ENCODE assay signal across 8 cellular contexts in the genomic region with DNA sequence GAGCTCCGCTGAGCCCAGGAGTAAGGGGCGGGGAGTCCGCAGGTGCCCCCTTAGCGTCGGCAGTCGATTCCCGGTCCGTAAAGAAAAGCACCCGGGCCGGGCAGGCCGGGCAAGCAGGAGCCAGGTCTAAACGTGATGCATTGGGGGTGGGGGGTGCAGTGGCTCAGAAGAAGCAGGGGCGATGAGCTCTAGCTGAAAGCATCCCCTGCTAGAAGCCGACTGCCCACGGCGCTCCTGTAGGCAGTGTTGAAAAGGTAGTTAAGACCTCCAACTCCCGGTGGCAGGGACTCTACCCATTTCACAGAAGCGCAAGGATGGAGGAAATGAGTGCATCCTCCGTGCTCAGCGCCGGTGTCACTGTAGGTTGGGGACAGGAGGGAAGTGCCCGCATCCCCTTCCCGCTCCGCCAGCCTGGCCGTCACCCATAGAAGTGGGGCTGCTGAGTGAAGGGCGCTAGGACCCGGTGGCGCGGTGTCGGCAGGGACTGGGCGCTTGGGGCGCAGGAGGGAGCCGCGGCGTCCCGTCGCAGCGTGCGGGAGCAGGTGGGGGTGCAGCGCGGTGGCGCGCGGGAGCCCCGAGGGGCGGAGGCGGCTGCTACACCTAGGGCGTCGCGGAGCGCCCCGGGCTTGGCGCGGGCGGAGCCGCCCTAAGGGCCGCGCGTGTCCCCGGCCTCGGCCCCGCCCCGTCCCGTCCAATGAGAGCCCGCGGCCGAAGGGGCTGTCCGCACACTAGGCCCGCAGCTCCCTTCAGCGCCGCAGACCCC. TPM values are rescaled to one million over a fixed set of nuclear protein-coding genes. Genes with fewer than 3 reads are reported as not detected.
A peak's percentile ranks its signal among the peaks of the same experiment; 100 is the strongest.
DNase-seq lines count a peak whose midpoint lies in the region; ATAC-seq, FAIRE-seq and TF ChIP-seq lines count a peak whose summit lies in the region.

A gene (plus strand): TSS at position 724 of the 763 bp plus-strand sequence. CDS start 298 bp downstream, outside the sequence.

- peak within 1 kb of the TSS; percentile 68 for H2AFZ ChIP-seq in GM12878 (ENCODE audit: control insufficient read depth, low read depth, low read length)

- no peak for TF ChIP-seq POLR2A in GM12878 (IDR thresholded peaks at IDR 0.05; ENCODE audit: low read depth, low read length)

- SMC1A ChIA-PET in GM12878 (lab: Charles Lee; ENCODE audit: uncharacterized antibody, unreplicated experiment) = interaction anchor here (1.4 kb wide), 1 partner anchor 114 kb away, joined by 3 read pairs; no protein-coding TSS in a partner anchor

- no peak for TF ChIP-seq RAD21 in GM12878 (IDR thresholded peaks at IDR 0.05; ENCODE audit: insufficient read depth, low read depth, low read length)

- H3K36me3 ChIP-seq in GM12878 (ENCODE audit: control insufficient read depth in 2 of 2, insufficient read depth in 2 of 2, low read length in 1 of 2) = no peaks in the 10 kb centered on the region

- RAD21 ChIA-PET in GM12878 (lab: Charles Lee; ENCODE audit: unreplicated experiment) = no interaction called here

- H3K27ac Mint-ChIP-seq in T-helper 2 cell treated with Interferon-gamma antibody and Interleukin-4, amounts not matched to agents 5 μg/mL and 100 μg/mL, for 36 hours = no peak within 1 kb of the TSS

- H3K4me1 Mint-ChIP-seq in T-helper 2 cell treated with Interferon-gamma antibody and Interleukin-4, amounts not matched to agents 5 μg/mL and 100 μg/mL, for 36 hours (ENCODE audit: low read depth) = peaks cover 3% of the 10 kb centered on the region

- peaks cover 2 to 10% of the 10 kb centered on the region in 2 experiments for H3K27me3 ChIP-seq in GM12878 (replicated peaks in 1 of 2; ENCODE audit: control insufficient read depth in 2 of 2, insufficient read depth in 2 of 2, low read length in 1 of 2)

- 5% methylated on average over 71 of the region's 71 CpGs for WGBS in GM12878 (ENCODE audit: insufficient coverage, insufficient replicate concordance, low lambda C conversion rate, missing lambda C conversion rate)

- TF ChIP-seq CTCF in GM12878 (IDR thresholded peaks at IDR 0.05 in 2 of 3, conservative IDR thresholded peaks at IDR 0.05 in 1 of 3; ENCODE audit: control insufficient read depth in 2 of 3, extremely low read depth in 1 of 3, insufficient read depth in 1 of 3, low read depth in 3 of 3, low read length in 3 of 3) = no peak

- in situ Hi-C loops in GM12878 (cut with MboI) = no loop called here

- H3K4me3 ChIP-seq in GM12878 = peak within 1 kb of the TSS; percentile 67

- peak within 1 kb of the TSS; percentile 81 for H3K4me2 ChIP-seq in GM12878 (ENCODE audit: control insufficient read depth, insufficient read depth)

- ATAC-seq in HG02798 (IDR thresholded peaks at IDR 0.05; ENCODE audit: poor library complexity, unreplicated experiment) = peak; percentile 53
- peak; percentile 88 for ATAC-seq in GM12878
- no peak for ATAC-seq in HG03095 (IDR thresholded peaks at IDR 0.05; ENCODE audit: unreplicated experiment)

- H3K4me3 Mint-ChIP-seq in T-helper 2 cell treated with Interferon-gamma antibody and Interleukin-4, amounts not matched to agents 5 μg/mL and 100 μg/mL, for 36 hours = peak within 1 kb of the TSS; percentile 81

- no peak for FAIRE-seq in GM12878 (lab: Jason Lieb, UNC)

- H3K27me3 Mint-ChIP-seq in T-helper 2 cell treated with Interferon-gamma antibody and Interleukin-4, amounts not matched to agents 5 μg/mL and 100 μg/mL, for 36 hours (ENCODE audit: low read depth) = peaks cover 73% of the 10 kb centered on the region

- CTCF ChIA-PET in GM12878 (lab: Yijun Ruan, JAX) = no interaction called here

- H3K9ac ChIP-seq in GM12878 (ENCODE audit: control insufficient read depth, insufficient read depth, low read length) = no peak within 1 kb of the TSS

- H3K79me2 ChIP-seq in GM12878 (ENCODE audit: control insufficient read depth, insufficient read depth, low read length) = no peaks in the 10 kb centered on the region

- POLR2A ChIA-PET in GM12878 (lab: Charles Lee) = interaction anchor here (0.5 kb wide), 1 partner anchor 110 kb away, joined by 4 read pairs; no protein-coding TSS in a partner anchor

- no peaks in the 10 kb centered on the region for H4K20me1 ChIP-seq in GM12878 (ENCODE audit: control insufficient read depth, insufficient read depth)

- no peaks in the 10 kb centered on the region for H3K9me3 ChIP-seq in GM12878 (replicated peaks; ENCODE audit: control insufficient read depth, insufficient read depth, low read length)

- no peak within 1 kb of the TSS for H3K27ac ChIP-seq in GM12878 (ENCODE audit: control insufficient read depth, insufficient read depth)

- H3K36me3 Mint-ChIP-seq in T-helper 2 cell treated with Interferon-gamma antibody and Interleukin-4, amounts not matched to agents 5 μg/mL and 100 μg/mL, for 36 hours (ENCODE audit: low read depth) = no peaks in the 10 kb centered on the region

- no peaks in the 10 kb centered on the region for H3K9me3 Mint-ChIP-seq in T-helper 2 cell treated with Interferon-gamma antibody and Interleukin-4, amounts not matched to agents 5 μg/mL and 100 μg/mL, for 36 hours

- DNase-seq in EH (ENCODE audit: low read depth) (peak; percentile 23), GM12878 (ENCODE audit: low read depth, low spot score) (no peak), iPS-NIHi11 (ENCODE audit: low spot score) (peak; percentile 86), NCI-H226 (no peak)
- peak; percentile 40 for DNase-seq in T-helper 2 cell treated with Interferon-gamma antibody and Interleukin-4, amounts not matched to agents 5 μg/mL and 100 μg/mL, for 36 hours (ENCODE audit: low spot score)
- peak in 2 of 3 donors; percentile 25 to 27 for DNase-seq in stimulated activated CD4-positive, alpha-beta T cell treated with anti-CD3 and anti-CD28 coated beads, Interleukin-12 subunit alpha, Interleukin-12 subunit beta, amount 100 ng/mL, for 48 hours (ENCODE audit: low read depth in 2 of 3, low spot score in 1 of 3)

- peaks cover 8% of the 10 kb centered on the region; the same call in 1 of the 2 replicates for H3K4me1 ChIP-seq in GM12878 (ENCODE audit: control insufficient read depth, insufficient read depth, low read length)

- no TSS peak for BruUV-seq in GM12878 (replicated peaks; lab: Mats Ljungman, UMichigan)

- no peak for TF ChIP-seq EP300 in GM12878 (IDR thresholded peaks at IDR 0.05; ENCODE audit: borderline replicate concordance in 1 of 2, control insufficient read depth in 1 of 2, low read depth in 2 of 2, low read length in 2 of 2)

- intact Hi-C loops in GM12878 (cut with micrococcal nuclease; ENCODE audit: unreplicated experiment) = no loop called here

TF ChIP-seq in GM12878, 131 proteins besides CTCF, POLR2A, EP300 and RAD21 (continues in another document):
- TF ChIP-seq YY1 (IDR thresholded peaks at IDR 0.05; ENCODE audit: low read depth, low read length) = peak; percentile 26; the same call in 1 of the 2 replicates
- TF ChIP-seq DPF2 (IDR thresholded peaks at IDR 0.05) = peak; percentile 41; the same call in 1 of the 2 replicates
- TF ChIP-seq BHLHE40 (IDR thresholded peaks at IDR 0.05; ENCODE audit: borderline replicate concordance in 1 of 2, low read depth in 2 of 2, low read length in 1 of 2) = peak in 1 of 2 experiments; percentile 49; a peak in 2 of 4 replicates
- TF ChIP-seq KDM1A (IDR thresholded peaks at IDR 0.05; ENCODE audit: borderline replicate concordance) = no peak
- TF ChIP-seq SREBF2 (IDR thresholded peaks at IDR 0.05; ENCODE audit: low read length) = no peak
- peak; percentile 56; the same call in 1 of the 2 replicates for TF ChIP-seq GATAD2B (conservative IDR thresholded peaks at IDR 0.05; ENCODE audit: low read depth)
- TF ChIP-seq, protein P1, sequence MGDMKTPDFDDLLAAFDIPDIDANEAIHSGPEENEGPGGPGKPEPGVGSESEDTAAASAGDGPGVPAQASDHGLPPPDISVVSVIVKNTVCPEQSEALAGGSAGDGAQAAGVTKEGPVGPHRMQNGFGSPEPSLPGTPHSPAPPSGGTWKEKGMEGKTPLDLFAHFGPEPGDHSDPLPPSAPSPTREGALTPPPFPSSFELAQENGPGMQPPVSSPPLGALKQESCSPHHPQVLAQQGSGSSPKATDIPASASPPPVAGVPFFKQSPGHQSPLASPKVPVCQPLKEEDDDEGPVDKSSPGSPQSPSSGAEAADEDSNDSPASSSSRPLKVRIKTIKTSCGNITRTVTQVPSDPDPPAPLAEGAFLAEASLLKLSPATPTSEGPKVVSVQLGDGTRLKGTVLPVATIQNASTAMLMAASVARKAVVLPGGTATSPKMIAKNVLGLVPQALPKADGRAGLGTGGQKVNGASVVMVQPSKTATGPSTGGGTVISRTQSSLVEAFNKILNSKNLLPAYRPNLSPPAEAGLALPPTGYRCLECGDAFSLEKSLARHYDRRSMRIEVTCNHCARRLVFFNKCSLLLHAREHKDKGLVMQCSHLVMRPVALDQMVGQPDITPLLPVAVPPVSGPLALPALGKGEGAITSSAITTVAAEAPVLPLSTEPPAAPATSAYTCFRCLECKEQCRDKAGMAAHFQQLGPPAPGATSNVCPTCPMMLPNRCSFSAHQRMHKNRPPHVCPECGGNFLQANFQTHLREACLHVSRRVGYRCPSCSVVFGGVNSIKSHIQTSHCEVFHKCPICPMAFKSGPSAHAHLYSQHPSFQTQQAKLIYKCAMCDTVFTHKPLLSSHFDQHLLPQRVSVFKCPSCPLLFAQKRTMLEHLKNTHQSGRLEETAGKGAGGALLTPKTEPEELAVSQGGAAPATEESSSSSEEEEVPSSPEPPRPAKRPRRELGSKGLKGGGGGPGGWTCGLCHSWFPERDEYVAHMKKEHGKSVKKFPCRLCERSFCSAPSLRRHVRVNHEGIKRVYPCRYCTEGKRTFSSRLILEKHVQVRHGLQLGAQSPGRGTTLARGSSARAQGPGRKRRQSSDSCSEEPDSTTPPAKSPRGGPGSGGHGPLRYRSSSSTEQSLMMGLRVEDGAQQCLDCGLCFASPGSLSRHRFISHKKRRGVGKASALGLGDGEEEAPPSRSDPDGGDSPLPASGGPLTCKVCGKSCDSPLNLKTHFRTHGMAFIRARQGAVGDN (IDR thresholded peaks at IDR 0.05) = no peak

RNA-seq across cellular contexts. Expression of the gene that starts here (rescaled TPM):
- 13.3 and 15.2 TPM in 2 replicates for total RNA-seq in GM12878 (2013; cell fraction: nucleolus; rRNA removed)
- total RNA-seq in GM12878 (2014; rRNA removed) (under 0.01 and 0.11 TPM in 2 replicates), GM12878 (2014; rRNA removed; fragmentation: Illumina TruSeq; extraction: Trizol) (0.18 and 0.31 TPM in 2 replicates), GM12878 (2021) (0.11 and 0.15 TPM in 2 replicates)
- 0.07 TPM for polyA plus RNA-seq in GM12878 (2011; ENCODE audit: low read depth)
- polyA plus RNA-seq in GM12878 (2011; rRNA removed) (1.1 and 1.5 TPM in 2 replicates), GM12878 (2014; fragmentation: Illumina TruSeq; extraction: Trizol) (0.10 and 0.16 TPM in 2 replicates), GM12878 (2014; fragmentation: Nextera tagmentation; extraction: Ambion mirVana) (under 1 TPM; 0.02 to 0.08 TPM), GM12878 (2014; rRNA removed) (0.13 and 0.26 TPM in 2 replicates), GM12878 (2016; fragmentation: Nextera tagmentation; extraction: Ambion mirVana) (under 1 TPM; 0.12 to 0.23 TPM)
- 0.34 and 0.35 TPM in 2 replicates for polyA plus RNA-seq in GM12878 (2011; cell fraction: cytosol; rRNA removed)
- polyA plus RNA-seq in GM12878 (2011; cell fraction: nucleus; rRNA removed) = 5.1 and 5.7 TPM in 2 replicates
- polyA plus RNA-seq in GM12878 (2012) = 0.20 TPM in 2 replicates
- polyA minus RNA-seq in GM12878 (2011; rRNA and poly(A)+ RNA removed) = 0.88 and 1.8 TPM in 2 replicates
- 0.21 TPM in 1 of 2 replicates, not detected in the other for polyA minus RNA-seq in GM12878 (2011; cell fraction: cytosol; rRNA and poly(A)+ RNA removed)
- polyA minus RNA-seq in GM12878 (2011; cell fraction: nucleus; rRNA and poly(A)+ RNA removed) = 1.6 TPM in 2 replicates

Comparison
In these comparisons a context has a peak if more than half of its experiments do, and no peak if none do; other contexts are left out.
1. DNase-seq: peak in EH (single experiment), T-helper 2 cell treated with Interferon-gamma antibody and Interleukin-4, amounts not matched to agents 5 μg/mL and 100 μg/mL, for 36 hours (single experiment), iPS-NIHi11 (single experiment) and stimulated activated CD4-positive, alpha-beta T cell treated with anti-CD3 and anti-CD28 coated beads, Interleukin-12 subunit alpha, Interleukin-12 subunit beta, amount 100 ng/mL, for 48 hours (2 of 3); none in GM12878 (single experiment) and NCI-H226 (single experiment).